Comparison of ENCODE assay signal across 16 cellular contexts in the genomic region with DNA sequence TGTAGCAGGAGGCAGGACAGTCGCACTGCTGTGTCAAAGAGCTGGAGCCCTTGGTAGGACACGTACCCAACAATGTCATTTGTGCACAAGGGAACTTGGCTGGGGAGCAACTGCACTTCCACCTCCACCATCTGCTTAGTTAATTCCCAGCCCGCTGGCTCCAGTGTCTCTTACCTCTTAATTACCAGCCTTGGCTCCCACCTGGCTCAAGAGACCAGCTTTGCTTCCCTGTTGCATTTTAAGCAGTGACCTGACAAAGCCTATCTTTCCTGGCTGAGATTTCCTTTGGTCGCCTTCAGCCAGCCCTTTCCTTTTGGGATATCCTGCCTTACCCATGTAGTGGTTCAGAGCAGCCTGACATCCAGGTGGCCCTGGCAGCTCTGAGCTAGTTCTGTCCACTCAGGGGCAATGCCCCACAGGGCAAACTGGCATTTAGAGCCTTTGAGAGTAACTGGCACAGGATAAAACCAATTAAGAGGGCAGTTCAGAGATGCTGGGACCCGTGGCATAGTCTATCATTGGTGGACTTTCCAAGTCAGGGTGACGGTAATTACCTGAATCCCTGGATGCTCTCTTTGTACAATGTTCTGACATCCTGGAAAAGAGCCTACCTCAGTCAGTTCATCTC.
A peak's percentile ranks its signal among the peaks of the same experiment; 100 is the strongest.
DNase-seq lines count a peak whose midpoint lies in the region; ATAC-seq, FAIRE-seq and TF ChIP-seq lines count a peak whose summit lies in the region.
"Had no signal": no experiment of that assay in that cellular context is flagged by ENCODE, and none has a peak within 500 bp of the region (broad histone marks: within the 10 kb centered on the region; RNA-seq: fewer than 3 reads in every experiment).

No MANE protein-coding gene starts in this region.

- H3K79me2 ChIP-seq in Karpas-422 (ENCODE audit: low read length): no peaks in the 10 kb centered on the region

- TF ChIP-seq CTCF in esophagus muscularis mucosa (IDR thresholded peaks at IDR 0.05): no peak

- no peak for ATAC-seq in HG03196 (IDR thresholded peaks at IDR 0.05; ENCODE audit: unreplicated experiment)
- ATAC-seq: CD8-positive, alpha-beta T cell; GM23338 had no signal

- H3K9ac ChIP-seq in Karpas-422 (ENCODE audit: low read length): no peak overlapping the region

- H3K4me2 ChIP-seq in Karpas-422 (ENCODE audit: low read depth, low read length, poor library complexity, severe bottlenecking): no peak overlapping the region
- H3K4me2 ChIP-seq: GM23338 had no signal

- H3K4me3 ChIP-seq in esophagus muscularis mucosa: no peak overlapping the region
- no peak overlapping the region for H3K4me3 ChIP-seq in Karpas-422 (ENCODE audit: low read length)
- H3K4me3 ChIP-seq: GM23338 had no signal

- FAIRE-seq in H54 (lab: Jason Lieb, UNC): no peak
- FAIRE-seq: D721Med, GM18507 had no signal

- no peak overlapping the region for H2AFZ ChIP-seq in Karpas-422 (ENCODE audit: low read length)
- H2AFZ ChIP-seq: GM23338 had no signal

- DNase-seq in NCI-H1092 treated with DMSO at 0.1 percent for 48 hours (lab: John Stamatoyannopoulos, UW) (peak; percentile 59), NCI-H1092 (lab: John Stamatoyannopoulos, UW) (no peak), G401 (ENCODE audit: low spot score) (peak; percentile 99), NCI-H69 (lab: John Stamatoyannopoulos, UW) (peak; percentile 97), esophagus muscularis mucosa (ENCODE audit: extremely low spot score) (peak; percentile 89), Karpas-422 (no peak), H54 (ENCODE audit: insufficient read length, low spot score) (no peak)
- DNase-seq: CD8-positive, alpha-beta T cell; COR-L47; DMS53; H9 had no signal

- 89% methylated on average over 6 of the region's 6 CpGs for WGBS in esophagus muscularis mucosa

- H3K27ac ChIP-seq in esophagus muscularis mucosa (replicated peaks in 1 of 4) (no peak overlapping the region), Karpas-422 (ENCODE audit: low read length) (no peak overlapping the region)
- H3K27ac ChIP-seq: 22Rv1 had no signal

- intact Hi-C loops in esophagus muscularis mucosa (cut with DNase I): no loop called here

- no peaks in the 10 kb centered on the region for H4K20me1 ChIP-seq in Karpas-422 (ENCODE audit: insufficient read depth, low read depth, low read length)

- no peaks in the 10 kb centered on the region for H3K9me2 ChIP-seq in Karpas-422 (replicated peaks; ENCODE audit: insufficient read depth, low read length)

- peaks cover 4 to 20% (median 12%) of the 10 kb centered on the region in 4 donors for H3K4me1 ChIP-seq in esophagus muscularis mucosa
- H3K4me1 ChIP-seq in Karpas-422 (ENCODE audit: low read length): no peaks in the 10 kb centered on the region

- TF ChIP-seq EP300 in esophagus muscularis mucosa (IDR thresholded peaks at IDR 0.05): no peak

- no peak for TF ChIP-seq POLR2A in esophagus muscularis mucosa (IDR thresholded peaks at IDR 0.05; ENCODE audit: low read depth)
- no peak for TF ChIP-seq POLR2A in H54 (IDR thresholded peaks at IDR 0.05; ENCODE audit: low read depth, low read length)

- H3K27me3 ChIP-seq in esophagus muscularis mucosa (no peaks in the 10 kb centered on the region), Karpas-422 (ENCODE audit: low read length) (no peaks in the 10 kb centered on the region)

- no peaks in the 10 kb centered on the region for H3K9me3 ChIP-seq in esophagus muscularis mucosa
- no peaks in the 10 kb centered on the region for H3K9me3 ChIP-seq in Karpas-422 (ENCODE audit: low read length)

- in situ Hi-C loops in G401 (cut with HindIII; ENCODE audit: low sequenced_read_pairs): no loop called here

- H3K36me3 ChIP-seq in esophagus muscularis mucosa (no peaks in the 10 kb centered on the region), Karpas-422 (ENCODE audit: insufficient read depth, low read length) (no peaks in the 10 kb centered on the region)

Comparison
In these comparisons a context has a peak if more than half of its experiments do, and no peak if none do; other contexts are left out.
1. DNase-seq: peak in NCI-H1092 treated with DMSO at 0.1 percent for 48 hours (single experiment), G401 (single experiment), NCI-H69 (single experiment) and esophagus muscularis mucosa (single experiment); none in NCI-H1092 (single experiment), Karpas-422 (single experiment) and H54 (single experiment).